In genomic region chr6:1007159-1007558, GRCh38 we compare ENCODE assay signal across 26 cellular contexts.
"Had no signal": no experiment of that assay in that cellular context is flagged by ENCODE, and none has a peak within 500 bp of the region (broad histone marks: within the 10 kb centered on the region; RNA-seq: fewer than 3 reads in every experiment).

No MANE protein-coding gene starts in this region.

- H3K4me3 Mint-ChIP-seq: dendritic cell treated with granulocyte-macrophage colony-stimulating factor and Interleukin-4, amounts not matched to agents 40 ng/mL and 50 ng/mL, for 4 days; effector memory CD8-positive, alpha-beta T cell; endodermal cell had no signal

- FAIRE-seq: colon, endometrium, endothelial cell of umbilical vein, frontal cortex had no signal

- H3K4me1 Mint-ChIP-seq: endodermal cell had no signal

- H3K4me3 ChIP-seq: colonic mucosa, coronary artery, dorsolateral prefrontal cortex, esophagus squamous epithelium, gastrocnemius medialis, gastroesophageal sphincter, heart left ventricle, heart right ventricle had no signal

- H3K9me3 ChIP-seq: colonic mucosa, esophagus squamous epithelium, gastrocnemius medialis, gastroesophageal sphincter, heart left ventricle, heart right ventricle had no signal

- H3K4me1 ChIP-seq: colonic mucosa, esophagus squamous epithelium, foreskin keratinocyte, gastrocnemius medialis, gastroesophageal sphincter, heart left ventricle, heart right ventricle had no signal

- H3K36me3 ChIP-seq: colonic mucosa, esophagus squamous epithelium, gastrocnemius medialis, gastroesophageal sphincter, heart left ventricle, heart right ventricle had no signal

- H3K27me3 ChIP-seq: colonic mucosa, esophagus squamous epithelium, gastrocnemius medialis, gastroesophageal sphincter had no signal

- H3K27ac ChIP-seq: colonic mucosa, coronary artery, dorsolateral prefrontal cortex, epithelial cell of prostate, esophagus squamous epithelium, foreskin keratinocyte, gastrocnemius medialis, gastroesophageal sphincter, heart left ventricle, heart right ventricle had no signal

- H3K27ac Mint-ChIP-seq: dendritic cell treated with granulocyte-macrophage colony-stimulating factor and Interleukin-4, amounts not matched to agents 40 ng/mL and 50 ng/mL, for 4 days; effector memory CD8-positive, alpha-beta T cell; endodermal cell had no signal

- DNase-seq: colonic mucosa; cortex of kidney; dermis blood vessel endothelial cell; dorsolateral prefrontal cortex; effector CD4-positive, alpha-beta T cell; effector CD8-positive, alpha-beta T cell; effector memory CD4-positive, alpha-beta T cell; effector memory CD8-positive, alpha-beta T cell; endodermal cell; erythroblast; esophagus squamous epithelium; foreskin fibroblast; foreskin keratinocyte; foreskin melanocyte; gastrocnemius medialis; head of caudate nucleus; heart left ventricle; heart right ventricle had no signal

- H3K9me3 Mint-ChIP-seq: effector memory CD8-positive, alpha-beta T cell; endodermal cell had no signal
